15 cellular contexts compared by ENCODE assay signal in genomic region chr6:135251964-135252429, GRCh38.
DNase-seq lines count a peak whose midpoint lies in the region; ATAC-seq and TF ChIP-seq lines count a peak whose summit lies in the region.
"Had no signal": no experiment of that assay in that cellular context is flagged by ENCODE, and none has a peak within 500 bp of the region (broad histone marks: within the 10 kb centered on the region; RNA-seq: fewer than 3 reads in every experiment).

No MANE protein-coding gene starts in this region.

- no peak for TF ChIP-seq CTCF in fibroblast of villous mesenchyme (IDR thresholded peaks at IDR 0.05; ENCODE audit: insufficient read depth, low read depth, low read length)

- H3K27me3 Mint-ChIP-seq in activated T-cell treated with anti-CD3 and anti-CD28 coated beads, Interleukin-2, amount 50 U/mL, for 72 hours (ENCODE audit: low read depth): peaks cover 5% of the 10 kb centered on the region
- H3K27me3 Mint-ChIP-seq: activated naive CD4-positive, alpha-beta T cell treated with anti-CD3 and anti-CD28 coated beads, Interleukin-2, amount 10 ng/mL, durations not matched to agents 7 days and 5 days had no signal

- H3K27ac Mint-ChIP-seq in activated T-cell treated with anti-CD3 and anti-CD28 coated beads, Interleukin-2, amount 50 U/mL, for 72 hours: no peak overlapping the region
- no peak overlapping the region for H3K27ac Mint-ChIP-seq in stimulated activated effector memory CD8-positive, alpha-beta T cell treated with anti-CD3 and anti-CD28 coated beads, Interleukin-12 subunit alpha, Interleukin-12 subunit beta, amount 100 ng/mL, for 72 hours
- H3K27ac Mint-ChIP-seq: activated naive CD4-positive, alpha-beta T cell treated with anti-CD3 and anti-CD28 coated beads, Interleukin-2, amount 10 ng/mL, durations not matched to agents 7 days and 5 days had no signal

- peak in 1 of 2 donors; percentile 16 for DNase-seq in activated T-cell treated with anti-CD3 and anti-CD28 coated beads, Interleukin-2, amount 50 U/mL, for 72 hours
- DNase-seq in activated T-cell treated with anti-CD3 and anti-CD28 coated beads, Interleukin-2, amount 50 U/mL, for 48 hours: no peak
- DNase-seq in NCI-H226: peak; percentile 56
- DNase-seq in fibroblast of villous mesenchyme (ENCODE audit: low read depth): peak; percentile 42
- DNase-seq in stimulated activated effector memory CD8-positive, alpha-beta T cell treated with anti-CD3 and anti-CD28 coated beads, Interleukin-12 subunit alpha, Interleukin-12 subunit beta, amount 100 ng/mL, for 72 hours (ENCODE audit: low spot score in 2 of 2): no peak
- no peak for DNase-seq in cardiac septum (ENCODE audit: low spot score)
- no peak for DNase-seq in NCI-H2196 (lab: John Stamatoyannopoulos, UW; ENCODE audit: unreplicated experiment)
- DNase-seq: activated CD4-positive, alpha-beta T cell treated with anti-CD3 and anti-CD28 coated beads for 1 hour; activated naive CD4-positive, alpha-beta T cell treated with anti-CD3 and anti-CD28 coated beads, Interleukin-2, amount 10 ng/mL, durations not matched to agents 7 days and 5 days; dorsolateral prefrontal cortex; glutamatergic neuron; SJCRH30 had no signal

- H3K9me3 Mint-ChIP-seq in activated T-cell treated with anti-CD3 and anti-CD28 coated beads, Interleukin-2, amount 50 U/mL, for 72 hours: no peaks in the 10 kb centered on the region
- no peaks in the 10 kb centered on the region for H3K9me3 Mint-ChIP-seq in stimulated activated effector memory CD8-positive, alpha-beta T cell treated with anti-CD3 and anti-CD28 coated beads, Interleukin-12 subunit alpha, Interleukin-12 subunit beta, amount 100 ng/mL, for 72 hours
- H3K9me3 Mint-ChIP-seq: activated naive CD4-positive, alpha-beta T cell treated with anti-CD3 and anti-CD28 coated beads, Interleukin-2, amount 10 ng/mL, durations not matched to agents 7 days and 5 days had no signal

- no peak overlapping the region for H3K4me3 Mint-ChIP-seq in activated T-cell treated with anti-CD3 and anti-CD28 coated beads, Interleukin-2, amount 50 U/mL, for 72 hours
- no peak overlapping the region for H3K4me3 Mint-ChIP-seq in stimulated activated effector memory CD8-positive, alpha-beta T cell treated with anti-CD3 and anti-CD28 coated beads, Interleukin-12 subunit alpha, Interleukin-12 subunit beta, amount 100 ng/mL, for 72 hours
- H3K4me3 Mint-ChIP-seq: activated naive CD4-positive, alpha-beta T cell treated with anti-CD3 and anti-CD28 coated beads, Interleukin-2, amount 10 ng/mL, durations not matched to agents 7 days and 5 days had no signal

- H3K4me3 ChIP-seq in fibroblast of villous mesenchyme (ENCODE audit: low read depth, low read length): no peak overlapping the region
- H3K4me3 ChIP-seq: dorsolateral prefrontal cortex, prostate gland, SJCRH30, tibial nerve had no signal

- H3K4me1 Mint-ChIP-seq in activated T-cell treated with anti-CD3 and anti-CD28 coated beads, Interleukin-2, amount 50 U/mL, for 72 hours (ENCODE audit: low read depth): peaks cover 9% of the 10 kb centered on the region
- H3K4me1 Mint-ChIP-seq in stimulated activated effector memory CD8-positive, alpha-beta T cell treated with anti-CD3 and anti-CD28 coated beads, Interleukin-12 subunit alpha, Interleukin-12 subunit beta, amount 100 ng/mL, for 72 hours: no peaks in the 10 kb centered on the region
- H3K4me1 Mint-ChIP-seq: activated naive CD4-positive, alpha-beta T cell treated with anti-CD3 and anti-CD28 coated beads, Interleukin-2, amount 10 ng/mL, durations not matched to agents 7 days and 5 days had no signal

- H3K36me3 Mint-ChIP-seq in activated T-cell treated with anti-CD3 and anti-CD28 coated beads, Interleukin-2, amount 50 U/mL, for 72 hours (ENCODE audit: insufficient read depth in 2 of 2): no peaks in the 10 kb centered on the region
- no peaks in the 10 kb centered on the region for H3K36me3 Mint-ChIP-seq in stimulated activated effector memory CD8-positive, alpha-beta T cell treated with anti-CD3 and anti-CD28 coated beads, Interleukin-12 subunit alpha, Interleukin-12 subunit beta, amount 100 ng/mL, for 72 hours
- H3K36me3 Mint-ChIP-seq: activated naive CD4-positive, alpha-beta T cell treated with anti-CD3 and anti-CD28 coated beads, Interleukin-2, amount 10 ng/mL, durations not matched to agents 7 days and 5 days had no signal

- intact Hi-C loops in cardiac septum (cut with DNase I): no loop called here

- peak; percentile 67 to 86 for ATAC-seq in activated T-cell treated with anti-CD3 and anti-CD28 coated beads, Interleukin-2, amount 50 U/mL, for 72 hours (replicated peaks in 1 of 2)
- peak; percentile 77 for ATAC-seq in stimulated activated effector memory CD8-positive, alpha-beta T cell treated with anti-CD3 and anti-CD28 coated beads, Interleukin-12 subunit alpha, Interleukin-12 subunit beta, amount 100 ng/mL, for 72 hours
- ATAC-seq in GM19397 (IDR thresholded peaks at IDR 0.05; ENCODE audit: unreplicated experiment): no peak

Comparison
In these comparisons a context has a peak if more than half of its experiments do, and no peak if none do; other contexts are left out.
1. DNase-seq: peak in NCI-H226 (single experiment) and fibroblast of villous mesenchyme (single experiment); none in activated T-cell treated with anti-CD3 and anti-CD28 coated beads, Interleukin-2, amount 50 U/mL, for 48 hours (0 of 2), stimulated activated effector memory CD8-positive, alpha-beta T cell treated with anti-CD3 and anti-CD28 coated beads, Interleukin-12 subunit alpha, Interleukin-12 subunit beta, amount 100 ng/mL, for 72 hours (0 of 2), cardiac septum (single experiment) and NCI-H2196 (single experiment).